ENCODE assay signal across 8 cellular contexts in genomic region chr10:74871595-74872382, GRCh38. TPM values are rescaled to one million over a fixed set of nuclear protein-coding genes. Genes with fewer than 3 reads are reported as not detected.
A peak's percentile ranks its signal among the peaks of the same experiment; 100 is the strongest.
DNase-seq lines count a peak whose midpoint lies in the region; ATAC-seq and TF ChIP-seq lines count a peak whose summit lies in the region.

No MANE protein-coding gene starts in this region.

- ATAC-seq in activated CD8-positive, alpha-beta memory T cell treated with anti-CD3 and anti-CD28 coated beads, Interleukin-2, amount 10 ng/mL, durations not matched to agents 7 days and 5 days = peak; percentile 91
- peak; percentile 93 for ATAC-seq in HG02870 (IDR thresholded peaks at IDR 0.05; ENCODE audit: unreplicated experiment)
- ATAC-seq in stimulated activated memory B cell treated with anti-CD40 and anti-IgM and Interleukin-4, amounts not matched to agents 10 μg/mL and 1 μg/mL and 100 μg/mL, for 72 hours = peak; percentile 89

- no peaks in the 10 kb centered on the region for H3K9me3 ChIP-seq in smooth muscle cell (replicated peaks; ENCODE audit: low read depth)

- H3K79me2 ChIP-seq in smooth muscle cell (ENCODE audit: low read depth) = peaks cover 12% of the 10 kb centered on the region

- H4K20me1 ChIP-seq in smooth muscle cell (ENCODE audit: low read depth) = peaks cover 96% of the 10 kb centered on the region

- no peak overlapping the region for H3K4me3 ChIP-seq in smooth muscle cell

- no peak overlapping the region for H3K9ac ChIP-seq in smooth muscle cell (ENCODE audit: low read depth)

- H3K27ac ChIP-seq in smooth muscle cell (ENCODE audit: low read depth) = no peak overlapping the region

- peaks cover 26% of the 10 kb centered on the region for H3K4me1 Mint-ChIP-seq in activated CD8-positive, alpha-beta memory T cell treated with anti-CD3 and anti-CD28 coated beads, Interleukin-2, amount 10 ng/mL, durations not matched to agents 7 days and 5 days
- peaks cover 32% of the 10 kb centered on the region for H3K4me1 Mint-ChIP-seq in T-helper 2 cell treated with Interferon-gamma antibody and Interleukin-4, amounts not matched to agents 5 μg/mL and 100 μg/mL, for 36 hours (ENCODE audit: low read depth)
- H3K4me1 Mint-ChIP-seq in stimulated activated memory B cell treated with anti-CD40 and anti-IgM and Interleukin-4, amounts not matched to agents 10 μg/mL and 1 μg/mL and 100 μg/mL, for 72 hours = peaks cover 39% of the 10 kb centered on the region

- no peak overlapping the region for H3K4me3 Mint-ChIP-seq in activated CD8-positive, alpha-beta memory T cell treated with anti-CD3 and anti-CD28 coated beads, Interleukin-2, amount 10 ng/mL, durations not matched to agents 7 days and 5 days
- H3K4me3 Mint-ChIP-seq in T-helper 2 cell treated with Interferon-gamma antibody and Interleukin-4, amounts not matched to agents 5 μg/mL and 100 μg/mL, for 36 hours = peak overlapping the region; percentile 57
- H3K4me3 Mint-ChIP-seq in stimulated activated memory B cell treated with anti-CD40 and anti-IgM and Interleukin-4, amounts not matched to agents 10 μg/mL and 1 μg/mL and 100 μg/mL, for 72 hours = no peak overlapping the region

- CTCF ChIA-PET in activated CD8-positive, alpha-beta memory T cell treated with anti-CD3 and anti-CD28 coated beads, Interleukin-2, amount 10 ng/mL, durations not matched to agents 7 days and 5 days (lab: Charles Lee) = interaction anchor here (1.1 to 1.6 kb wide), 2 partner anchors 9 to 10 kb away, joined by 3 to 4 read pairs; no protein-coding TSS in a partner anchor

- no peaks in the 10 kb centered on the region for H3K4me1 ChIP-seq in smooth muscle cell (ENCODE audit: low read depth)

- H3F3A ChIP-seq in smooth muscle cell (ENCODE audit: low read depth) = no peaks in the 10 kb centered on the region

- no peak overlapping the region for H2AFZ ChIP-seq in smooth muscle cell (ENCODE audit: low read depth)

- no peak for TF ChIP-seq CTCF in smooth muscle cell (IDR thresholded peaks at IDR 0.05; ENCODE audit: borderline replicate concordance, insufficient read depth, poor library complexity, severe bottlenecking)

- H3K27ac Mint-ChIP-seq in activated CD8-positive, alpha-beta memory T cell treated with anti-CD3 and anti-CD28 coated beads, Interleukin-2, amount 10 ng/mL, durations not matched to agents 7 days and 5 days = peak overlapping the region; percentile 54
- H3K27ac Mint-ChIP-seq in T-helper 2 cell treated with Interferon-gamma antibody and Interleukin-4, amounts not matched to agents 5 μg/mL and 100 μg/mL, for 36 hours = no peak overlapping the region
- peak overlapping the region; percentile 22 for H3K27ac Mint-ChIP-seq in stimulated activated memory B cell treated with anti-CD40 and anti-IgM and Interleukin-4, amounts not matched to agents 10 μg/mL and 1 μg/mL and 100 μg/mL, for 72 hours

- WGBS in smooth muscle cell (ENCODE audit: low lambda C conversion rate) = 93% methylated on average over 5 of the region's 5 CpGs

- H3K36me3 Mint-ChIP-seq in activated CD8-positive, alpha-beta memory T cell treated with anti-CD3 and anti-CD28 coated beads, Interleukin-2, amount 10 ng/mL, durations not matched to agents 7 days and 5 days = peaks cover 1% of the 10 kb centered on the region
- no peaks in the 10 kb centered on the region for H3K36me3 Mint-ChIP-seq in T-helper 2 cell treated with Interferon-gamma antibody and Interleukin-4, amounts not matched to agents 5 μg/mL and 100 μg/mL, for 36 hours (ENCODE audit: low read depth)
- H3K36me3 Mint-ChIP-seq in stimulated activated memory B cell treated with anti-CD40 and anti-IgM and Interleukin-4, amounts not matched to agents 10 μg/mL and 1 μg/mL and 100 μg/mL, for 72 hours = no peaks in the 10 kb centered on the region

- H3K27me3 Mint-ChIP-seq in activated CD8-positive, alpha-beta memory T cell treated with anti-CD3 and anti-CD28 coated beads, Interleukin-2, amount 10 ng/mL, durations not matched to agents 7 days and 5 days = no peaks in the 10 kb centered on the region
- H3K27me3 Mint-ChIP-seq in T-helper 2 cell treated with Interferon-gamma antibody and Interleukin-4, amounts not matched to agents 5 μg/mL and 100 μg/mL, for 36 hours (ENCODE audit: low read depth) = no peaks in the 10 kb centered on the region
- H3K27me3 Mint-ChIP-seq in stimulated activated memory B cell treated with anti-CD40 and anti-IgM and Interleukin-4, amounts not matched to agents 10 μg/mL and 1 μg/mL and 100 μg/mL, for 72 hours = no peaks in the 10 kb centered on the region

- no peaks in the 10 kb centered on the region for H3K9me3 Mint-ChIP-seq in activated CD8-positive, alpha-beta memory T cell treated with anti-CD3 and anti-CD28 coated beads, Interleukin-2, amount 10 ng/mL, durations not matched to agents 7 days and 5 days (ENCODE audit: low read depth)
- no peaks in the 10 kb centered on the region for H3K9me3 Mint-ChIP-seq in T-helper 2 cell treated with Interferon-gamma antibody and Interleukin-4, amounts not matched to agents 5 μg/mL and 100 μg/mL, for 36 hours
- H3K9me3 Mint-ChIP-seq in stimulated activated memory B cell treated with anti-CD40 and anti-IgM and Interleukin-4, amounts not matched to agents 10 μg/mL and 1 μg/mL and 100 μg/mL, for 72 hours = no peaks in the 10 kb centered on the region

- peak; percentile 44 for DNase-seq in activated CD8-positive, alpha-beta memory T cell treated with anti-CD3 and anti-CD28 coated beads, Interleukin-2, amount 10 ng/mL, durations not matched to agents 7 days and 5 days
- DNase-seq in activated CD8-positive, alpha-beta memory T cell treated with anti-CD3 and anti-CD28 coated beads, Interleukin-2, amount 50 U/mL, for 48 hours = no peak
- no peak for DNase-seq in T-helper 2 cell treated with Interferon-gamma antibody and Interleukin-4, amounts not matched to agents 5 μg/mL and 100 μg/mL, for 36 hours (ENCODE audit: low spot score)
- DNase-seq in smooth muscle cell (lab: John Stamatoyannopoulos, UW; ENCODE audit: unreplicated experiment) = no peak
- no peak for DNase-seq in NCI-H226
- DNase-seq in NOMO-1 treated with DMSO at 0.1 percent for 48 hours (lab: John Stamatoyannopoulos, UW; ENCODE audit: unreplicated experiment) = no peak

- H3K4me2 ChIP-seq in smooth muscle cell = no peak overlapping the region

- no peaks in the 10 kb centered on the region for H3K36me3 ChIP-seq in smooth muscle cell (ENCODE audit: low read depth)

- H3K27me3 ChIP-seq in smooth muscle cell (ENCODE audit: low read depth) = no peaks in the 10 kb centered on the region

RNA-seq across cellular contexts. Expression of gene KAT6B, which starts 45.4 kb away (rescaled TPM):
- 10 to 100 TPM; 32.5 to 33.9 TPM for total RNA-seq in activated CD8-positive, alpha-beta memory T cell treated with anti-CD3 and anti-CD28 coated beads, Interleukin-2, amount 10 ng/mL, durations not matched to agents 7 days and 5 days
- 12.2 and 19.8 TPM in 2 replicates for total RNA-seq in smooth muscle cell
- polyA plus RNA-seq in smooth muscle cell = 9.0 and 13.5 TPM in 2 replicates
